ENCODE assay signal across 19 cellular contexts in the genomic region with DNA sequence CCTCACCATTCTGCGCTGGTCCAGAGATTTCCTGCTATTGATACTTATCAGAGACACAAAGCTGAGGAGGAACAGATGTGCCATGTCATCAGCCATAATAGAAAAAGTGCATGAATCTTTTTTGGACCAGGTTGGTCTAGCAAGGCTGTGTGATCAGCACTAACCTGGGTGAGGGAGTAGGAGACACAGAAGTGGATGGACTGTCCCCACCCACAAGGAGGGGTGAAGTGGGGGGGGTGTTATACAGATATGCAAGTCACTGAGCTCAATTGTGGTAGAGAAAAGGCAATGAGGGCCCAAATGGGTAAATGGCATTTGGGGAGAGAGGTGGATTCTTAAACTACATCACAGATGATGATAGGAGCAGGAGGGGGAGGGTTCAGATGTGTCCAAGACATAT.
A peak's percentile ranks its signal among the peaks of the same experiment; 100 is the strongest.
DNase-seq lines count a peak whose midpoint lies in the region; ATAC-seq and TF ChIP-seq lines count a peak whose summit lies in the region.
"Had no signal": no experiment of that assay in that cellular context is flagged by ENCODE, and none has a peak within 500 bp of the region (broad histone marks: within the 10 kb centered on the region; RNA-seq: fewer than 3 reads in every experiment).

No MANE protein-coding gene starts in this region.

- peaks cover 23% of the 10 kb centered on the region for H3K4me1 Mint-ChIP-seq in activated CD8-positive, alpha-beta memory T cell treated with anti-CD3 and anti-CD28 coated beads, Interleukin-2, amount 10 ng/mL, durations not matched to agents 7 days and 5 days
- peaks cover 0 to 26% (median 0%) of the 10 kb centered on the region in 7 donors for H3K4me1 Mint-ChIP-seq in naive thymus-derived CD4-positive, alpha-beta T cell

- POLR2A ChIA-PET in naive thymus-derived CD4-positive, alpha-beta T cell (lab: Charles Lee), result no interaction called here

- no peak for ATAC-seq in activated CD8-positive, alpha-beta memory T cell treated with anti-CD3 and anti-CD28 coated beads, Interleukin-2, amount 10 ng/mL, durations not matched to agents 7 days and 5 days
- ATAC-seq in gastrocnemius medialis, result no peak
- no peak for ATAC-seq in naive thymus-derived CD4-positive, alpha-beta T cell
- ATAC-seq: PC-3 had no signal

- H3K36me3 ChIP-seq in gastrocnemius medialis, result no peaks in the 10 kb centered on the region
- H3K36me3 ChIP-seq in naive thymus-derived CD4-positive, alpha-beta T cell (ENCODE audit: control insufficient read depth in 2 of 3, insufficient read depth in 3 of 3, low read length in 3 of 3), result no peaks in the 10 kb centered on the region

- no peaks in the 10 kb centered on the region for H3K9me3 ChIP-seq in gastrocnemius medialis
- no peaks in the 10 kb centered on the region for H3K9me3 ChIP-seq in naive thymus-derived CD4-positive, alpha-beta T cell (ENCODE audit: control insufficient read depth in 2 of 3, low read length in 3 of 3)

- no peak for TF ChIP-seq CTCF in gastrocnemius medialis (IDR thresholded peaks at IDR 0.05 in 4 of 5, conservative IDR thresholded peaks at IDR 0.05 in 1 of 5)

- peaks cover 5% of the 10 kb centered on the region for H3K36me3 Mint-ChIP-seq in activated CD8-positive, alpha-beta memory T cell treated with anti-CD3 and anti-CD28 coated beads, Interleukin-2, amount 10 ng/mL, durations not matched to agents 7 days and 5 days
- peaks cover 0 to 4% (median 0%) of the 10 kb centered on the region in 5 donors for H3K36me3 Mint-ChIP-seq in naive thymus-derived CD4-positive, alpha-beta T cell
- H3K36me3 Mint-ChIP-seq: CD14-positive monocyte had no signal

- H3K4me3 Mint-ChIP-seq in activated CD8-positive, alpha-beta memory T cell treated with anti-CD3 and anti-CD28 coated beads, Interleukin-2, amount 10 ng/mL, durations not matched to agents 7 days and 5 days, result no peak overlapping the region
- no peak overlapping the region for H3K4me3 Mint-ChIP-seq in naive thymus-derived CD4-positive, alpha-beta T cell
- H3K4me3 Mint-ChIP-seq: CD14-positive monocyte had no signal

- CTCF ChIA-PET in activated CD8-positive, alpha-beta memory T cell treated with anti-CD3 and anti-CD28 coated beads, Interleukin-2, amount 10 ng/mL, durations not matched to agents 7 days and 5 days (lab: Charles Lee), result interaction anchor here (0.7 to 4.6 kb wide), 10 partner anchors 9 to 124 kb away, joined by 3 to 50 read pairs (median 8); a partner anchor contains a TSS
- CTCF ChIA-PET in naive thymus-derived CD4-positive, alpha-beta T cell (lab: Charles Lee), result interaction anchor here (2.1 kb wide), 1 partner anchor 126 kb away, joined by 7 read pairs; no protein-coding TSS in a partner anchor

- H3K4me1 ChIP-seq in gastrocnemius medialis, result peaks cover 65 to 71% of the 10 kb centered on the region in 2 donors
- H3K4me1 ChIP-seq in naive thymus-derived CD4-positive, alpha-beta T cell (ENCODE audit: control insufficient read depth in 2 of 2, insufficient read depth in 2 of 2, low read length in 2 of 2), result no peaks in the 10 kb centered on the region

- peaks cover 3% of the 10 kb centered on the region for H3K9me3 Mint-ChIP-seq in activated CD8-positive, alpha-beta memory T cell treated with anti-CD3 and anti-CD28 coated beads, Interleukin-2, amount 10 ng/mL, durations not matched to agents 7 days and 5 days (ENCODE audit: low read depth)
- no peaks in the 10 kb centered on the region for H3K9me3 Mint-ChIP-seq in naive thymus-derived CD4-positive, alpha-beta T cell

- peaks cover 83% of the 10 kb centered on the region for H3K27me3 Mint-ChIP-seq in activated CD8-positive, alpha-beta memory T cell treated with anti-CD3 and anti-CD28 coated beads, Interleukin-2, amount 10 ng/mL, durations not matched to agents 7 days and 5 days
- H3K27me3 Mint-ChIP-seq in naive thymus-derived CD4-positive, alpha-beta T cell, result peaks cover 11 to 35% (median 23%) of the 10 kb centered on the region in 5 donors

- no peak for TF ChIP-seq POLR2A in gastrocnemius medialis (IDR thresholded peaks at IDR 0.05)

- H3K27ac Mint-ChIP-seq in activated CD8-positive, alpha-beta memory T cell treated with anti-CD3 and anti-CD28 coated beads, Interleukin-2, amount 10 ng/mL, durations not matched to agents 7 days and 5 days, result no peak overlapping the region
- peak overlapping the region in 1 of 9 donors; percentile 37 for H3K27ac Mint-ChIP-seq in naive thymus-derived CD4-positive, alpha-beta T cell

- peak overlapping the region; percentile 86 to 99 (median 92) for H3K27ac ChIP-seq in gastrocnemius medialis
- H3K27ac ChIP-seq in naive thymus-derived CD4-positive, alpha-beta T cell (ENCODE audit: low read depth, low read length), result no peak overlapping the region
- H3K27ac ChIP-seq: KMS-11 had no signal

- H3K27me3 ChIP-seq in gastrocnemius medialis, result no peaks in the 10 kb centered on the region
- H3K27me3 ChIP-seq in naive thymus-derived CD4-positive, alpha-beta T cell (ENCODE audit: control insufficient read depth in 2 of 2, insufficient read depth in 2 of 2, low read length in 2 of 2), result no peaks in the 10 kb centered on the region

- DNase-seq in activated CD8-positive, alpha-beta memory T cell treated with anti-CD3 and anti-CD28 coated beads, Interleukin-2, amount 50 U/mL, for 48 hours, result peak; percentile 47
- DNase-seq in activated CD8-positive, alpha-beta memory T cell treated with anti-CD3 and anti-CD28 coated beads, Interleukin-2, amount 10 ng/mL, durations not matched to agents 7 days and 5 days, result no peak
- DNase-seq in stimulated activated CD4-positive, alpha-beta T cell treated with anti-CD3 and anti-CD28 coated beads, Interleukin-4, amount 100 ng/mL, for 24 hours, result peak; percentile 7
- DNase-seq in stimulated activated CD4-positive, alpha-beta T cell treated with anti-CD3 and anti-CD28 coated beads, Interleukin-4, amount 100 ng/mL, for 4 hours, result no peak
- no peak for DNase-seq in gastrocnemius medialis
- DNase-seq in NCI-H1092 (lab: John Stamatoyannopoulos, UW), result no peak
- DNase-seq in NCI-H146 (lab: John Stamatoyannopoulos, UW), result no peak
- DNase-seq in naive thymus-derived CD4-positive, alpha-beta T cell, result no peak
- DNase-seq: 8988T, DMS79 treated with DMSO at 0.1 percent for 48 hours, MV-4-11, NCI-H1417 treated with DMSO at 0.1 percent for 48 hours, NCI-H2029, NCI-H345, NCI-H524 treated with DMSO at 0.1 percent for 48 hours, PC-3, RPMI8226 had no signal

- no peak overlapping the region for H3K4me3 ChIP-seq in gastrocnemius medialis
- no peak overlapping the region for H3K4me3 ChIP-seq in naive thymus-derived CD4-positive, alpha-beta T cell (ENCODE audit: low read length)

- intact Hi-C loops in gastrocnemius medialis (cut with DNase I; ENCODE audit: low total_unique reads), result loop anchor here (10.0 kb wide), 1 partner anchor 585 kb away; a partner anchor contains a TSS
- intact Hi-C loops in naive thymus-derived CD4-positive, alpha-beta T cell (cut with micrococcal nuclease), result loop anchor here in 1 of 2 donors (5.0 kb wide), 3 partner anchors 52 to 82 kb away; no protein-coding TSS in a partner anchor

- in situ Hi-C loops in gastrocnemius medialis (cut with MboI; ENCODE audit: low sequenced_read_pairs in 4 of 4), result loop anchor here (5.0 to 10.0 kb wide), 5 partner anchors 82 to 123 kb away; a partner anchor contains a TSS

Comparison
In these comparisons a context has a peak if more than half of its experiments do, and no peak if none do; other contexts are left out.
1. DNase-seq: peak in activated CD8-positive, alpha-beta memory T cell treated with anti-CD3 and anti-CD28 coated beads, Interleukin-2, amount 50 U/mL, for 48 hours (single experiment) and stimulated activated CD4-positive, alpha-beta T cell treated with anti-CD3 and anti-CD28 coated beads, Interleukin-4, amount 100 ng/mL, for 24 hours (single experiment); none in activated CD8-positive, alpha-beta memory T cell treated with anti-CD3 and anti-CD28 coated beads, Interleukin-2, amount 10 ng/mL, durations not matched to agents 7 days and 5 days (single experiment), stimulated activated CD4-positive, alpha-beta T cell treated with anti-CD3 and anti-CD28 coated beads, Interleukin-4, amount 100 ng/mL, for 4 hours (0 of 2), gastrocnemius medialis (0 of 2), NCI-H1092 (single experiment), NCI-H146 (single experiment) and naive thymus-derived CD4-positive, alpha-beta T cell (0 of 9).